ENCODE assay signal across 8 cellular contexts in the genomic region with DNA sequence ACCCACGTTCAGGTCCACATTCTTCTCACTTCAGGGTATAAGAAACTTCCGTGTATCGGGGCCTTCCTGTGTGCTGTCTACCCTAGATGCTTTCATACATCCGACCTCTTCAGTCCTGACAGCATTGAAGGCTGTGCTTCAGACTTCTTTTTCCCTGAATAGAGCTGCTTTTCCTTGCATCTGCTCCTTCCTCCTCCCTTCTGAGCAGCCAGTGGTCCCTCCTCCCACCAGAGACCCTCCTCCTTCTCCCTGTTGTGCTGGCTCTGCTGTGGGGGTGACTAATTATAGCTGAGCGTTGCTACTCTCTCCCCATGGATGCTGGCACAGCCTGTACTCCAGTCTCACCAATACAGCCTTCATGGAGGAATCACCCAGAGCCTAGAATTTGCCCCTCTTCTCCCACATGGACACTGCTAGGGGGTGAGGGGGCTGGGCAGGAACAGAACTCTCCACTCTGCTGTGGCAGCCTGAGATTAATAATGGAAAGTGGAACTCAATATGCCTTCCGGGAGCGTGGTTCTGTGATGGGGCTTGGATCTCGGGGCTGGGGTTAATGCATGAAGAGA. TPM values are rescaled to one million over a fixed set of nuclear protein-coding genes. Genes with fewer than 3 reads are reported as not detected.
DNase-seq lines count a peak whose midpoint lies in the region; ATAC-seq and TF ChIP-seq lines count a peak whose summit lies in the region.
"Had no signal": no experiment of that assay in that cellular context is flagged by ENCODE, and none has a peak within 500 bp of the region (broad histone marks: within the 10 kb centered on the region; RNA-seq: fewer than 3 reads in every experiment).

No MANE protein-coding gene starts in this region.

- H3K4me1 ChIP-seq in osteoblast (ENCODE audit: insufficient read depth, low read length) (peaks cover 36% of the 10 kb centered on the region), uterus (peaks cover 0 to 15% of the 10 kb centered on the region in 2 donors)

- no peaks in the 10 kb centered on the region for H3K9me3 ChIP-seq in osteoblast (ENCODE audit: low read depth, low read length)
- H3K9me3 ChIP-seq in uterus = no peaks in the 10 kb centered on the region

- peak overlapping the region; percentile 41 for H3K27ac ChIP-seq in osteoblast (ENCODE audit: low read depth, low read length)
- H3K27ac ChIP-seq in uterus = no peak overlapping the region

- peak overlapping the region; percentile 84 for H3K4me2 ChIP-seq in osteoblast (ENCODE audit: insufficient read depth, low read length)

- peaks cover 20% of the 10 kb centered on the region for H3K79me2 ChIP-seq in osteoblast (ENCODE audit: insufficient read depth, low read length)

- H3K27me3 ChIP-seq in osteoblast (ENCODE audit: insufficient read depth, low read length) (no peaks in the 10 kb centered on the region), uterus (peaks cover 0 to 3% of the 10 kb centered on the region in 2 donors)

- peak overlapping the region; percentile 64 for H3K4me3 ChIP-seq in choroid plexus epithelial cell (ENCODE audit: low read depth, low read length)
- H3K4me3 ChIP-seq in osteoblast (ENCODE audit: insufficient read depth, low read length) = peak overlapping the region; percentile 94
- no peak overlapping the region for H3K4me3 ChIP-seq in uterus

- TF ChIP-seq POLR2A in uterus (IDR thresholded peaks at IDR 0.05) = no peak

- intact Hi-C loops in uterus (cut with DNase I; ENCODE audit: low total_unique reads) = no loop called here

- peaks cover 3% of the 10 kb centered on the region for H4K20me1 ChIP-seq in osteoblast (ENCODE audit: insufficient read depth, low read length)

- TF ChIP-seq CTCF in choroid plexus epithelial cell (conservative IDR thresholded peaks at IDR 0.05; ENCODE audit: low read depth, low read length) (no peak), osteoblast (IDR thresholded peaks at IDR 0.05; ENCODE audit: extremely low read depth, low read depth, low read length) (no peak), uterus (IDR thresholded peaks at IDR 0.05) (no peak)

- ATAC-seq in GM19463 (IDR thresholded peaks at IDR 0.05; ENCODE audit: unreplicated experiment) = no peak
- ATAC-seq: esophagus mucosa had no signal

- H3K36me3 ChIP-seq in osteoblast (ENCODE audit: insufficient read depth, low read length) = peaks cover 6% of the 10 kb centered on the region
- no peaks in the 10 kb centered on the region for H3K36me3 ChIP-seq in uterus

- peak overlapping the region; percentile 63 for H2AFZ ChIP-seq in osteoblast (ENCODE audit: low read length)

- DNase-seq in EH (ENCODE audit: low read depth) (peak; percentile 29), NCI-H2227 (lab: John Stamatoyannopoulos, UW; ENCODE audit: unreplicated experiment) (peak; percentile 18), choroid plexus epithelial cell (ENCODE audit: low read depth) (peak; percentile 28), osteoblast (ENCODE audit: insufficient read length, low spot score, missing footprints) (peak; percentile 79), AG08396 (ENCODE audit: low spot score) (no peak), uterus (no peak)

RNA-seq across cellular contexts. Expression of gene SLC9A5, which starts 1.1 kb away (rescaled TPM):
- 2.9 and 3.6 TPM in 2 replicates for total RNA-seq in osteoblast
- total RNA-seq in uterus = 1 to 10 TPM in 2 of 4 donors, under 1 TPM in 1, not detected in 1; 0.55 to 1.9 (median 1.3) TPM

RNA-seq across cellular contexts. Expression of gene FHOD1, which starts 2.6 kb away (rescaled TPM):
- total RNA-seq in osteoblast (27.4 and 28.2 TPM in 2 replicates), uterus (10 to 100 TPM in 3 of 4 donors, 1 to 10 TPM in 1; 2.3 to 37.6 (median 11.8) TPM)

RNA-seq across cellular contexts. Expression of gene TMEM208, which starts 22.9 kb away (rescaled TPM):
- 22.4 and 25.3 TPM in 2 replicates for total RNA-seq in osteoblast
- total RNA-seq in uterus = 10 to 100 TPM; 10.2 to 57.9 (median 27.3) TPM

RNA-seq across cellular contexts. Expression of gene PLEKHG4, which starts 29.5 kb away (rescaled TPM):
- total RNA-seq in osteoblast = 31.8 and 41.6 TPM in 2 replicates
- 10 to 100 TPM in 2 of 4 donors, 1 to 10 TPM in 2; 6.8 to 45.3 (median 17.1) TPM for total RNA-seq in uterus

RNA-seq across cellular contexts. Expression of gene ELMO3, which starts 50.9 kb away (rescaled TPM):
- total RNA-seq in osteoblast (0.29 and 0.36 TPM in 2 replicates), uterus (1 to 10 TPM in 2 of 4 donors, not detected in 2; 1.6 to 5.4 TPM)

Comparison
In these comparisons a context has a peak if more than half of its experiments do, and no peak if none do; other contexts are left out.
1. DNase-seq: peak in EH (single experiment), NCI-H2227 (single experiment), choroid plexus epithelial cell (single experiment) and osteoblast (single experiment); none in AG08396 (single experiment) and uterus (0 of 2).
2. H3K4me3 ChIP-seq: peak in choroid plexus epithelial cell (single experiment) and osteoblast (single experiment); none in uterus (0 of 2).